Comparison of ENCODE assay signal across 8 cellular contexts in the genomic region with DNA sequence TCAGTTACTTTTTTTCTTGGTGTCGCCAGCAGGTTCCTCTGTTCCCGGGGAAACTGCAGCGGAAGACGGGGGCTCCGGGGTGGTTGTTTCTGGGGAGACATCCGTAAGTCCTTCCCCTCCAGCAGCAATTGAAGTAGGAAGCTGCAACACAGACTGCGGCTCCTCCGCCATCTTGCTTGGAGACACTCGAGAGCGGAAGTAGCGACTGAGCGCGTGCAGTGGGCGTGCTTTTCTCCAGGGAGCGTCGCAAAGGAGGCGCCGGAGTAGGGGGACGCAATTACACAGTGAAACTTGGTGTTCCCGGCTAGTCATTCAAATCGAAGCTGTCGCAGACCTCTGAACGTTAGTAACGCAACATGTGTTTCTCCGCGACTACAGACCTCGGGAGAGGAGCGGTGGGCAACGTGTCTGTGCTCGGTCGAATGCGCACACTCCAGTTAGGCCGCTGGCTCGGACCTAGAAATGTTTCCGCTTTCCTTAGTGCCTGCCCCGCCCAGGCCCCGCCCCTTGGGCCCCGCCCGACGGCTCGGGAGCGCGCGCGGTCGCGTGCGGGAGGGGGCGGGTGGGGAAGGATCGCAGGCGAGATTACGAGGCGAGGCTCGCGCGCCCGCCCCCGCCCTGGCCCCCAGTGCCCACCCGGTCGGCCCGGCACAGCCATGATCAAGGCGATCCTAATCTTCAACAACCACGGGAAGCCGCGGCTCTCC. TPM values are rescaled to one million over a fixed set of nuclear protein-coding genes. Genes with fewer than 3 reads are reported as not detected.
A peak's percentile ranks its signal among the peaks of the same experiment; 100 is the strongest.
DNase-seq lines count a peak whose midpoint lies in the region; ATAC-seq and TF ChIP-seq lines count a peak whose summit lies in the region.

TSS of gene AP3S1 (plus strand) at position 554 of the 707 bp plus-strand sequence. CDS start at position 657, 103 bp downstream.
TSS of gene ATG12 (minus strand) at position 184 of the 707 bp plus-strand sequence. CDS start at position 171, 13 bp downstream.

- POLR2A ChIA-PET in Panc1 (lab: Charles Lee), result interaction anchor here (0.6 kb wide), 1 partner anchor 31 kb away, joined by 7 read pairs; no protein-coding TSS in a partner anchor

- H3K36me3 ChIP-seq in KMS-11 (ENCODE audit: insufficient read depth) (peaks cover 6% of the 10 kb centered on the region; the same call in 1 of the 2 replicates), Panc1 (ENCODE audit: control insufficient read depth, insufficient read depth, low read length) (peaks cover 29% of the 10 kb centered on the region), esophagus (ENCODE audit: control insufficient read depth in 2 of 2, insufficient read depth in 2 of 2, low read length in 1 of 2) (no peaks in the 10 kb centered on the region), mucosa of stomach (ENCODE audit: control insufficient read depth, insufficient read depth, low read length) (no peaks in the 10 kb centered on the region)

- peak; percentile 75 for ATAC-seq in GM21786 (IDR thresholded peaks at IDR 0.05; ENCODE audit: unreplicated experiment)
- ATAC-seq in Panc1, result peak; percentile 94
- peak; percentile 88 to 90 for ATAC-seq in activated T-cell treated with anti-CD3 and anti-CD28 coated beads, Interleukin-2, amount 50 U/mL, for 4 hours

- TF ChIP-seq CTCF in KMS-11 (conservative IDR thresholded peaks at IDR 0.05; ENCODE audit: low read depth, low read length) (no peak), Panc1 (IDR thresholded peaks at IDR 0.05) (no peak)

- in situ Hi-C loops in Panc1 (cut with HindIII; ENCODE audit: low pct_unique_long_range_greater_than_20kb, low sequenced_read_pairs), result no loop called here

- peaks cover 11% of the 10 kb centered on the region for H4K20me1 ChIP-seq in KMS-11 (ENCODE audit: insufficient read depth)

- H3K4me3 ChIP-seq in KMS-11 (IDR thresholded peaks at IDR 0.05; ENCODE audit: insufficient read depth, low read depth, low read length) (no peak within 1 kb of the TSS), Panc1 (ENCODE audit: low read depth in 2 of 2, low read length in 2 of 2) (peak within 1 kb of the TSS; percentile 82 to 98), esophagus (ENCODE audit: low read depth in 1 of 2, low read length in 2 of 2) (peak within 1 kb of the TSS; percentile 97 to 100), mucosa of stomach (ENCODE audit: low read length) (peak within 1 kb of the TSS; percentile 88)

- BruUV-seq in Panc1 (replicated peaks; lab: Mats Ljungman, UMichigan), result no TSS peak

- CTCF ChIA-PET in Panc1 (lab: Charles Lee), result no interaction called here

- peaks cover 54% of the 10 kb centered on the region for H3K79me2 ChIP-seq in KMS-11 (ENCODE audit: insufficient read depth, low read depth)

- H3K27ac ChIP-seq in KMS-11, result peak within 1 kb of the TSS; percentile 77
- peak within 1 kb of the TSS; percentile 97 for H3K27ac ChIP-seq in Panc1 (ENCODE audit: low read length)
- peak within 1 kb of the TSS; percentile 90 to 98 for H3K27ac ChIP-seq in esophagus (ENCODE audit: low read depth in 2 of 2, low read length in 1 of 2)

- peaks cover 12% of the 10 kb centered on the region for H3K36me3 Mint-ChIP-seq in activated T-cell treated with anti-CD3 and anti-CD28 coated beads, Interleukin-2, amount 50 U/mL, for 4 hours (ENCODE audit: insufficient read depth)

- H3K4me3 Mint-ChIP-seq in activated T-cell treated with anti-CD3 and anti-CD28 coated beads, Interleukin-2, amount 50 U/mL, for 4 hours, result peak within 1 kb of the TSS; percentile 96

- H2AFZ ChIP-seq in KMS-11 (ENCODE audit: low read depth), result peak within 1 kb of the TSS; percentile 94

- DNase-seq in DMS79 treated with DMSO at 0.1 percent for 48 hours (lab: John Stamatoyannopoulos, UW) (peak; percentile 66), Panc1 (ENCODE audit: low read depth, low spot score) (peak; percentile 94)
- DNase-seq in activated T-cell treated with anti-CD3 and anti-CD28 coated beads, Interleukin-2, amount 50 U/mL, for 4 hours, result peak; percentile 86
- DNase-seq in stimulated activated CD8-positive, alpha-beta memory T cell treated with anti-CD3 and anti-CD28 coated beads, Interleukin-4, amount 100 ng/mL, for 48 hours, result peak; percentile 91

- no peaks in the 10 kb centered on the region; the same call in 1 of the 2 replicates for H3K27me3 ChIP-seq in KMS-11 (ENCODE audit: insufficient read depth, low read depth)
- no peaks in the 10 kb centered on the region for H3K27me3 ChIP-seq in Panc1 (ENCODE audit: control insufficient read depth, insufficient read depth, low read length)
- H3K27me3 ChIP-seq in esophagus (ENCODE audit: control insufficient read depth in 1 of 2, insufficient read depth in 2 of 2, low read length in 2 of 2), result no peaks in the 10 kb centered on the region
- no peaks in the 10 kb centered on the region for H3K27me3 ChIP-seq in mucosa of stomach (ENCODE audit: control insufficient read depth, insufficient read depth, low read length)

- peaks cover 57% of the 10 kb centered on the region for H3K4me1 Mint-ChIP-seq in activated T-cell treated with anti-CD3 and anti-CD28 coated beads, Interleukin-2, amount 50 U/mL, for 4 hours (ENCODE audit: low read depth)

- WGBS in esophagus, 2 donors, result 6 to 11% methylated on average over 65 of the region's 65 CpGs

- peak within 1 kb of the TSS; percentile 79 for H3K4me2 ChIP-seq in KMS-11

- H3K9ac ChIP-seq in KMS-11 (peak within 1 kb of the TSS; percentile 92), mucosa of stomach (ENCODE audit: low read length) (peak within 1 kb of the TSS; percentile 91)

- H3K9me3 Mint-ChIP-seq in activated T-cell treated with anti-CD3 and anti-CD28 coated beads, Interleukin-2, amount 50 U/mL, for 4 hours, result no peaks in the 10 kb centered on the region

- intact Hi-C loops in Panc1 (cut with micrococcal nuclease; ENCODE audit: unreplicated experiment), result loop anchor here (5.0 kb wide), 2 partner anchors 196 to 209 kb away; no protein-coding TSS in a partner anchor

- peaks cover 32% of the 10 kb centered on the region for H3K4me1 ChIP-seq in KMS-11 (ENCODE audit: low read depth, poor library complexity, severe bottlenecking)
- peaks cover 24% of the 10 kb centered on the region for H3K4me1 ChIP-seq in Panc1 (ENCODE audit: control insufficient read depth, insufficient read depth, low read length)
- H3K4me1 ChIP-seq in esophagus (ENCODE audit: control insufficient read depth in 2 of 2, insufficient read depth in 2 of 2, low read length in 1 of 2), result peaks cover 0 to 6% of the 10 kb centered on the region in 2 donors
- peaks cover 25% of the 10 kb centered on the region for H3K4me1 ChIP-seq in mucosa of stomach (ENCODE audit: control insufficient read depth, insufficient read depth, low read length)

- H3K9me3 ChIP-seq in Panc1 (ENCODE audit: control insufficient read depth, insufficient read depth, low read depth, low read length) (no peaks in the 10 kb centered on the region), esophagus (ENCODE audit: control insufficient read depth in 2 of 2, insufficient read depth in 1 of 2, low read depth in 1 of 2, low read length in 1 of 2) (no peaks in the 10 kb centered on the region), mucosa of stomach (ENCODE audit: control insufficient read depth, low read length) (no peaks in the 10 kb centered on the region)

- H3K27me3 Mint-ChIP-seq in activated T-cell treated with anti-CD3 and anti-CD28 coated beads, Interleukin-2, amount 50 U/mL, for 4 hours (ENCODE audit: low read depth), result no peaks in the 10 kb centered on the region

RNA-seq across cellular contexts. Expression of gene AP3S1, which starts in this region (rescaled TPM):
- total RNA-seq in Panc1 (2021; ENCODE audit: unreplicated experiment), result 88.8 TPM
- 40.7 TPM for polyA plus RNA-seq in Panc1 (2012; ENCODE audit: insufficient read length)
- 10 to 100 TPM; 42.0 to 53.0 (median 48.5) TPM for total RNA-seq in activated T-cell treated with anti-CD3 and anti-CD28 coated beads, Interleukin-2, amount 50 U/mL, for 4 hours
- 10 to 100 TPM; 60.5 to 79.4 TPM for polyA plus RNA-seq in esophagus

RNA-seq across cellular contexts. Expression of gene ATG12, which starts in this region (rescaled TPM):
- total RNA-seq in Panc1 (2021; ENCODE audit: unreplicated experiment), result 52.0 TPM
- 31.0 TPM for polyA plus RNA-seq in Panc1 (2012; ENCODE audit: insufficient read length)
- total RNA-seq in activated T-cell treated with anti-CD3 and anti-CD28 coated beads, Interleukin-2, amount 50 U/mL, for 4 hours, result 10 to 100 TPM; 36.0 to 46.4 (median 41.4) TPM
- 10 to 100 TPM; 15.3 to 19.5 TPM for polyA plus RNA-seq in esophagus
